1 cellular context compared by ENCODE assay signal in genomic region chr14:68822964-68823363, GRCh38.
TF ChIP-seq lines count a peak whose summit lies in the region.

No MANE protein-coding gene starts in this region.

TF ChIP-seq in GM23338, 12 proteins besides CTCF, POLR2A, EP300 and RAD21 (continued from another document):
- TF ChIP-seq, protein P1, sequence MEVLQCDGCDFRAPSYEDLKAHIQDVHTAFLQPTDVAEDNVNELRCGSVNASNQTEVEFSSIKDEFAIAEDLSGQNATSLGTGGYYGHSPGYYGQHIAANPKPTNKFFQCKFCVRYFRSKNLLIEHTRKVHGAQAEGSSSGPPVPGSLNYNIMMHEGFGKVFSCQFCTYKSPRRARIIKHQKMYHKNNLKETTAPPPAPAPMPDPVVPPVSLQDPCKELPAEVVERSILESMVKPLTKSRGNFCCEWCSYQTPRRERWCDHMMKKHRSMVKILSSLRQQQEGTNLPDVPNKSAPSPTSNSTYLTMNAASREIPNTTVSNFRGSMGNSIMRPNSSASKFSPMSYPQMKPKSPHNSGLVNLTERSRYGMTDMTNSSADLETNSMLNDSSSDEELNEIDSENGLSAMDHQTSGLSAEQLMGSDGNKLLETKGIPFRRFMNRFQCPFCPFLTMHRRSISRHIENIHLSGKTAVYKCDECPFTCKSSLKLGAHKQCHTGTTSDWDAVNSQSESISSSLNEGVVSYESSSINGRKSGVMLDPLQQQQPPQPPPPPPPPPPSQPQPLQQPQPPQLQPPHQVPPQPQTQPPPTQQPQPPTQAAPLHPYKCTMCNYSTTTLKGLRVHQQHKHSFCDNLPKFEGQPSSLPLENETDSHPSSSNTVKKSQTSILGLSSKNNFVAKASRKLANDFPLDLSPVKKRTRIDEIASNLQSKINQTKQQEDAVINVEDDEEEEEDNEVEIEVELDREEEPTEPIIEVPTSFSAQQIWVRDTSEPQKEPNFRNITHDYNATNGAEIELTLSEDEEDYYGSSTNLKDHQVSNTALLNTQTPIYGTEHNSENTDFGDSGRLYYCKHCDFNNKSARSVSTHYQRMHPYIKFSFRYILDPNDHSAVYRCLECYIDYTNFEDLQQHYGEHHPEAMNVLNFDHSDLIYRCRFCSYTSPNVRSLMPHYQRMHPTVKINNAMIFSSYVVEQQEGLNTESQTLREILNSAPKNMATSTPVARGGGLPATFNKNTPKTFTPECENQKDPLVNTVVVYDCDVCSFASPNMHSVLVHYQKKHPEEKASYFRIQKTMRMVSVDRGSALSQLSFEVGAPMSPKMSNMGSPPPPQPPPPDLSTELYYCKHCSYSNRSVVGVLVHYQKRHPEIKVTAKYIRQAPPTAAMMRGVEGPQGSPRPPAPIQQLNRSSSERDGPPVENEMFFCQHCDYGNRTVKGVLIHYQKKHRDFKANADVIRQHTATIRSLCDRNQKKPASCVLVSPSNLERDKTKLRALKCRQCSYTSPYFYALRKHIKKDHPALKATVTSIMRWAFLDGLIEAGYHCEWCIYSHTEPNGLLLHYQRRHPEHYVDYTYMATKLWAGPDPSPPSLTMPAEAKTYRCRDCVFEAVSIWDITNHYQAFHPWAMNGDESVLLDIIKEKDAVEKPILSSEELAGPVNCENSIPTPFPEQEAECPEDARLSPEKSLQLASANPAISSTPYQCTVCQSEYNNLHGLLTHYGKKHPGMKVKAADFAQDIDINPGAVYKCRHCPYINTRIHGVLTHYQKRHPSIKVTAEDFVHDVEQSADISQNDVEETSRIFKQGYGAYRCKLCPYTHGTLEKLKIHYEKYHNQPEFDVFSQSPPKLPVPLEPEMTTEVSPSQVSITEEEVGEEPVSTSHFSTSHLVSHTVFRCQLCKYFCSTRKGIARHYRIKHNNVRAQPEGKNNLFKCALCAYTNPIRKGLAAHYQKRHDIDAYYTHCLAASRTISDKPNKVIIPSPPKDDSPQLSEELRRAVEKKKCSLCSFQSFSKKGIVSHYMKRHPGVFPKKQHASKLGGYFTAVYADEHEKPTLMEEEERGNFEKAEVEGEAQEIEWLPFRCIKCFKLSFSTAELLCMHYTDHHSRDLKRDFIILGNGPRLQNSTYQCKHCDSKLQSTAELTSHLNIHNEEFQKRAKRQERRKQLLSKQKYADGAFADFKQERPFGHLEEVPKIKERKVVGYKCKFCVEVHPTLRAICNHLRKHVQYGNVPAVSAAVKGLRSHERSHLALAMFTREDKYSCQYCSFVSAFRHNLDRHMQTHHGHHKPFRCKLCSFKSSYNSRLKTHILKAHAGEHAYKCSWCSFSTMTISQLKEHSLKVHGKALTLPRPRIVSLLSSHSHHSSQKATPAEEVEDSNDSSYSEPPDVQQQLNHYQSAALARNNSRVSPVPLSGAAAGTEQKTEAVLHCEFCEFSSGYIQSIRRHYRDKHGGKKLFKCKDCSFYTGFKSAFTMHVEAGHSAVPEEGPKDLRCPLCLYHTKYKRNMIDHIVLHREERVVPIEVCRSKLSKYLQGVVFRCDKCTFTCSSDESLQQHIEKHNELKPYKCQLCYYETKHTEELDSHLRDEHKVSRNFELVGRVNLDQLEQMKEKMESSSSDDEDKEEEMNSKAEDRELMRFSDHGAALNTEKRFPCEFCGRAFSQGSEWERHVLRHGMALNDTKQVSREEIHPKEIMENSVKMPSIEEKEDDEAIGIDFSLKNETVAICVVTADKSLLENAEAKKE (CRISPR knock-in tag; IDR thresholded peaks at IDR 0.05), result no peak
